In the genomic region with DNA sequence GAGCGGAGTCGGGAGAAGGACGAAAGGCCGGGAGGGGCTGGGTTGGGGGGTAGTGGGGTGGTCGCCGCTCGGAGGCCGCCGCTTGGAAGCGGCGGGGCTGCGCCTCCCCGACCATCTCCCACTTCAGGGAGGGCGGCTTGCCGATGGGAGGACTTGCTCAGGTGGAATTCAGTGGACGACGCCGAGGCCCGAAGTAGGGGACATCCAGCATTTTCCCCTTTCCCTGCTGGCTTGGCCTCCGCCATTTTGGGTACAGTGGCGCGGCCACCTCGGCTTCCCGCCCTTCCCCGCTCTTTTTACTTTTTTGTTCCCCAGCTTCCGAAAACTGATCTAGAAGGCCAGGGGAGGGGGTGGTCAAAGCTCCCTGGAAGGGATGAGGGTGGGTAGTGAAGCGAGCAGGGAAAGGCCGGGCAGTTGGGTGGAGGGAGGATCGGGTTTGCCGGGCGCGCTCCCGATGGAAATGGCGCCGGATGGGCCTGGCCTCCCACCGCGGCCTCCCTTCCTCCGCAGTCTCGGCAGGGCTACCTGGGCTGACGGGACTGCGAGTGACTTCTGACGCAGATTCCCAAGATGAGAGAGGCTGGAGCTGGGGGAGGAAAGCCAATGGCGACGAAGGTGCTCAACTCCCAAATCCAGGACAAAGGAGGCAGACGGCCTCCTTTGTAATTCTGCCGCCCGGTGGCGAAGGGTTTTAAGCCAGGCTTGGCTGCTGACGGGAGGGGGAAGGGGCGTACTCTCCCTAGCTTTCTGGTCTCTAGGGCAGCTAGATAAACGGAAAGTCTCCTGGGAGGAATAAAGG, we compare ENCODE assay signal across 1 cellular context.
A peak's percentile ranks its signal among the peaks of the same experiment; 100 is the strongest.
TF ChIP-seq lines count a peak whose summit lies in the region.

A gene (minus strand): TSS at position 670 of the 799 bp plus-strand sequence. CDS start 26,084 bp downstream, outside the sequence.

TF ChIP-seq in HepG2, 621 proteins besides CTCF, POLR2A, EP300 and RAD21 (continued from another document):
- TF ChIP-seq, protein P1, sequence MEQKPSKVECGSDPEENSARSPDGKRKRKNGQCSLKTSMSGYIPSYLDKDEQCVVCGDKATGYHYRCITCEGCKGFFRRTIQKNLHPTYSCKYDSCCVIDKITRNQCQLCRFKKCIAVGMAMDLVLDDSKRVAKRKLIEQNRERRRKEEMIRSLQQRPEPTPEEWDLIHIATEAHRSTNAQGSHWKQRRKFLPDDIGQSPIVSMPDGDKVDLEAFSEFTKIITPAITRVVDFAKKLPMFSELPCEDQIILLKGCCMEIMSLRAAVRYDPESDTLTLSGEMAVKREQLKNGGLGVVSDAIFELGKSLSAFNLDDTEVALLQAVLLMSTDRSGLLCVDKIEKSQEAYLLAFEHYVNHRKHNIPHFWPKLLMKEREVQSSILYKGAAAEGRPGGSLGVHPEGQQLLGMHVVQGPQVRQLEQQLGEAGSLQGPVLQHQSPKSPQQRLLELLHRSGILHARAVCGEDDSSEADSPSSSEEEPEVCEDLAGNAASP (CRISPR knock-in tag; IDR thresholded peaks at IDR 0.05; ENCODE audit: borderline replicate concordance): peak; percentile 42; the same call in 1 of the 2 replicates
- TF ChIP-seq ZNF225 (CRISPR knock-in tag; IDR thresholded peaks at IDR 0.05): peak; percentile 61; the same call in 1 of the 2 replicates
- TF ChIP-seq ARNT2 (CRISPR knock-in tag; IDR thresholded peaks at IDR 0.05; ENCODE audit: low read depth): no peak
- no peak for TF ChIP-seq CAMTA2 (CRISPR knock-in tag; IDR thresholded peaks at IDR 0.05; ENCODE audit: borderline replicate concordance)
- no peak for TF ChIP-seq DNMT3B (CRISPR knock-in tag; conservative IDR thresholded peaks at IDR 0.05)
- peak; percentile 47; the same call in 1 of the 2 replicates for TF ChIP-seq HES4 (CRISPR knock-in tag; IDR thresholded peaks at IDR 0.05; ENCODE audit: borderline replicate concordance)
- no peak; the same call in 1 of the 2 replicates for TF ChIP-seq TMF1 (CRISPR knock-in tag; IDR thresholded peaks at IDR 0.05; ENCODE audit: low read depth)
- TF ChIP-seq ADNP (CRISPR knock-in tag; IDR thresholded peaks at IDR 0.05): no peak
- peak; percentile 37; the same call in 1 of the 2 replicates for TF ChIP-seq ESRRA (CRISPR knock-in tag; IDR thresholded peaks at IDR 0.05; ENCODE audit: low read depth)
- peak; percentile 35; the same call in 1 of the 2 replicates for TF ChIP-seq SIN3A (IDR thresholded peaks at IDR 0.05; ENCODE audit: borderline replicate concordance, low read depth, low read length)
- TF ChIP-seq ZBTB38 (CRISPR knock-in tag; IDR thresholded peaks at IDR 0.05): no peak
- no peak for TF ChIP-seq ZBTB7B (CRISPR knock-in tag; IDR thresholded peaks at IDR 0.05)
- no peak for TF ChIP-seq ZNF773 (CRISPR knock-in tag; IDR thresholded peaks at IDR 0.05; ENCODE audit: borderline replicate concordance)
- TF ChIP-seq AGO1 (IDR thresholded peaks at IDR 0.05; ENCODE audit: low read depth, low read length, poor library complexity, severe bottlenecking): peak; percentile 67
- TF ChIP-seq, protein P2, sequence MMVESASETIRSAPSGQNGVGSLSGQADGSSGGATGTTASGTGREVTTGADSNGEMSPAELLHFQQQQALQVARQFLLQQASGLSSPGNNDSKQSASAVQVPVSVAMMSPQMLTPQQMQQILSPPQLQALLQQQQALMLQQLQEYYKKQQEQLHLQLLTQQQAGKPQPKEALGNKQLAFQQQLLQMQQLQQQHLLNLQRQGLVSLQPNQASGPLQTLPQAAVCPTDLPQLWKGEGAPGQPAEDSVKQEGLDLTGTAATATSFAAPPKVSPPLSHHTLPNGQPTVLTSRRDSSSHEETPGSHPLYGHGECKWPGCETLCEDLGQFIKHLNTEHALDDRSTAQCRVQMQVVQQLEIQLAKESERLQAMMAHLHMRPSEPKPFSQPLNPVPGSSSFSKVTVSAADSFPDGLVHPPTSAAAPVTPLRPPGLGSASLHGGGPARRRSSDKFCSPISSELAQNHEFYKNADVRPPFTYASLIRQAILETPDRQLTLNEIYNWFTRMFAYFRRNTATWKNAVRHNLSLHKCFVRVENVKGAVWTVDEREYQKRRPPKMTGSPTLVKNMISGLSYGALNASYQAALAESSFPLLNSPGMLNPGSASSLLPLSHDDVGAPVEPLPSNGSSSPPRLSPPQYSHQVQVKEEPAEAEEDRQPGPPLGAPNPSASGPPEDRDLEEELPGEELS (CRISPR knock-in tag; IDR thresholded peaks at IDR 0.05): no peak
- TF ChIP-seq, protein P3, sequence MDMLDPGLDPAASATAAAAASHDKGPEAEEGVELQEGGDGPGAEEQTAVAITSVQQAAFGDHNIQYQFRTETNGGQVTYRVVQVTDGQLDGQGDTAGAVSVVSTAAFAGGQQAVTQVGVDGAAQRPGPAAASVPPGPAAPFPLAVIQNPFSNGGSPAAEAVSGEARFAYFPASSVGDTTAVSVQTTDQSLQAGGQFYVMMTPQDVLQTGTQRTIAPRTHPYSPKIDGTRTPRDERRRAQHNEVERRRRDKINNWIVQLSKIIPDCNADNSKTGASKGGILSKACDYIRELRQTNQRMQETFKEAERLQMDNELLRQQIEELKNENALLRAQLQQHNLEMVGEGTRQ (IDR thresholded peaks at IDR 0.05; ENCODE audit: low read depth, low read length): no peak
- TF ChIP-seq, protein P3 (CRISPR knock-in tag; IDR thresholded peaks at IDR 0.05; ENCODE audit: borderline replicate concordance): no peak; the same call in 1 of the 2 replicates
- TF ChIP-seq AHR (CRISPR knock-in tag; IDR thresholded peaks at IDR 0.05): no peak; the same call in 1 of the 2 replicates
- TF ChIP-seq, protein P4, sequence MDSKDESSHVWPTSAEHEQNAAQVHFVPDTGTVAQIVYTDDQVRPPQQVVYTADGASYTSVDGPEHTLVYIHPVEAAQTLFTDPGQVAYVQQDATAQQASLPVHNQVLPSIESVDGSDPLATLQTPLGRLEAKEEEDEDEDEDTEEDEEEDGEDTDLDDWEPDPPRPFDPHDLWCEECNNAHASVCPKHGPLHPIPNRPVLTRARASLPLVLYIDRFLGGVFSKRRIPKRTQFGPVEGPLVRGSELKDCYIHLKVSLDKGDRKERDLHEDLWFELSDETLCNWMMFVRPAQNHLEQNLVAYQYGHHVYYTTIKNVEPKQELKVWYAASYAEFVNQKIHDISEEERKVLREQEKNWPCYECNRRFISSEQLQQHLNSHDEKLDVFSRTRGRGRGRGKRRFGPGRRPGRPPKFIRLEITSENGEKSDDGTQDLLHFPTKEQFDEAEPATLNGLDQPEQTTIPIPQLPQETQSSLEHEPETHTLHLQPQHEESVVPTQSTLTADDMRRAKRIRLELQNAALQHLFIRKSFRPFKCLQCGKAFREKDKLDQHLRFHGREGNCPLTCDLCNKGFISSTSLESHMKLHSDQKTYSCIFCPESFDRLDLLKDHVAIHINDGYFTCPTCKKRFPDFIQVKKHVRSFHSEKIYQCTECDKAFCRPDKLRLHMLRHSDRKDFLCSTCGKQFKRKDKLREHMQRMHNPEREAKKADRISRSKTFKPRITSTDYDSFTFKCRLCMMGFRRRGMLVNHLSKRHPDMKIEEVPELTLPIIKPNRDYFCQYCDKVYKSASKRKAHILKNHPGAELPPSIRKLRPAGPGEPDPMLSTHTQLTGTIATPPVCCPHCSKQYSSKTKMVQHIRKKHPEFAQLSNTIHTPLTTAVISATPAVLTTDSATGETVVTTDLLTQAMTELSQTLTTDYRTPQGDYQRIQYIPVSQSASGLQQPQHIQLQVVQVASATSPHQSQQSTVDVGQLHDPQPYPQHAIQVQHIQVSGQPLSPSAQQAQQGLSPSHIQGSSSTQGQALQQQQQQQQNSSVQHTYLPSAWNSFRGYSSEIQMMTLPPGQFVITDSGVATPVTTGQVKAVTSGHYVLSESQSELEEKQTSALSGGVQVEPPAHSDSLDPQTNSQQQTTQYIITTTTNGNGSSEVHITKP (CRISPR knock-in tag; IDR thresholded peaks at IDR 0.05; ENCODE audit: low read depth): no peak
- no peak for TF ChIP-seq SIX4 (CRISPR knock-in tag; IDR thresholded peaks at IDR 0.05)
- TF ChIP-seq, protein P5, sequence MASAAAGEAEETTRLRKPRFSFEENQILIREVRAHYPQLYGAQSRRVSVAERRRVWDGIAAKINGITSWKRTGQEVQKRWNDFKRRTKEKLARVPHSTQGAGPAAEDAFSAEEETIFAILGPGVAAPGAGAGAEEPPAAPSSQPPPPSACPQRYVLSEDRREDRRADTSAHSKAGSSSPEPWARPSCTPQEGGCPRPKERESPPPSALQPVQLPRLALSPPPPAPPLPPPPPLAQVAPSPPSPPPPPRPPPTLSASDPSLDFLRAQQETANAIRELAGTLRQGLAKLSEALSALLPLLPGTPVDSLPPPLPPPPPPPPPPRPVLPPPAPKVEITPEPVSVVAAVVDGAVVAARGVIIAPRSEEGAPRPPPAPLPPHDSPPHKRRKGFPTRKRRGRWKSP (CRISPR knock-in tag; IDR thresholded peaks at IDR 0.05): no peak
- TF ChIP-seq, protein P6, sequence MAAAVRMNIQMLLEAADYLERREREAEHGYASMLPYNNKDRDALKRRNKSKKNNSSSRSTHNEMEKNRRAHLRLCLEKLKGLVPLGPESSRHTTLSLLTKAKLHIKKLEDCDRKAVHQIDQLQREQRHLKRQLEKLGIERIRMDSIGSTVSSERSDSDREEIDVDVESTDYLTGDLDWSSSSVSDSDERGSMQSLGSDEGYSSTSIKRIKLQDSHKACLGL (CRISPR knock-in tag; IDR thresholded peaks at IDR 0.05): no peak
- TF ChIP-seq ZNF792 (CRISPR knock-in tag; IDR thresholded peaks at IDR 0.05): peak; percentile 46; the same call in 1 of the 2 replicates
- no peak for TF ChIP-seq HMGA1 (CRISPR knock-in tag; conservative IDR thresholded peaks at IDR 0.05)
- TF ChIP-seq ZEB1 (IDR thresholded peaks at IDR 0.05; ENCODE audit: insufficient replicate concordance, low read depth): no peak
- TF ChIP-seq RBM39 (IDR thresholded peaks at IDR 0.05; ENCODE audit: low read depth, low read length, poor library complexity, severe bottlenecking): peak; percentile 42
- TF ChIP-seq, protein P7, sequence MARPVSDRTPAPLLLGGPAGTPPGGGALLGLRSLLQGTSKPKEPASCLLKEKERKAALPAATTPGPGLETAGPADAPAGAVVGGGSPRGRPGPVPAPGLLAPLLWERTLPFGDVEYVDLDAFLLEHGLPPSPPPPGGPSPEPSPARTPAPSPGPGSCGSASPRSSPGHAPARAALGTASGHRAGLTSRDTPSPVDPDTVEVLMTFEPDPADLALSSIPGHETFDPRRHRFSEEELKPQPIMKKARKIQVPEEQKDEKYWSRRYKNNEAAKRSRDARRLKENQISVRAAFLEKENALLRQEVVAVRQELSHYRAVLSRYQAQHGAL (CRISPR knock-in tag; IDR thresholded peaks at IDR 0.05; ENCODE audit: not compliant biosample characterization): no peak
- TF ChIP-seq PHB2 (IDR thresholded peaks at IDR 0.05; ENCODE audit: partially characterized antibody): no peak
- TF ChIP-seq MBNL3 (CRISPR knock-in tag; conservative IDR thresholded peaks at IDR 0.05): no peak
- TF ChIP-seq MEIS2 (CRISPR knock-in tag; IDR thresholded peaks at IDR 0.05): no peak; the same call in 1 of the 2 replicates
- no peak for TF ChIP-seq ZNF367 (CRISPR knock-in tag; IDR thresholded peaks at IDR 0.05; ENCODE audit: borderline replicate concordance)
- TF ChIP-seq ZFP41 (CRISPR knock-in tag; IDR thresholded peaks at IDR 0.05; ENCODE audit: borderline replicate concordance): no peak
- TF ChIP-seq, protein P8, sequence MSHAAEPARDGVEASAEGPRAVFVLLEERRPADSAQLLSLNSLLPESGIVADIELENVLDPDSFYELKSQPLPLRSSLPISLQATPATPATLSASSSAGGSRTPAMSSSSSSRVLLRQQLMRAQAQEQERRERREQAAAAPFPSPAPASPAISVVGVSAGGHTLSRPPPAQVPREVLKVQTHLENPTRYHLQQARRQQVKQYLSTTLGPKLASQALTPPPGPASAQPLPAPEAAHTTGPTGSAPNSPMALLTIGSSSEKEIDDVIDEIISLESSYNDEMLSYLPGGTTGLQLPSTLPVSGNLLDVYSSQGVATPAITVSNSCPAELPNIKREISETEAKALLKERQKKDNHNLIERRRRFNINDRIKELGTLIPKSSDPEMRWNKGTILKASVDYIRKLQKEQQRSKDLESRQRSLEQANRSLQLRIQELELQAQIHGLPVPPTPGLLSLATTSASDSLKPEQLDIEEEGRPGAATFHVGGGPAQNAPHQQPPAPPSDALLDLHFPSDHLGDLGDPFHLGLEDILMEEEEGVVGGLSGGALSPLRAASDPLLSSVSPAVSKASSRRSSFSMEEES (CRISPR knock-in tag; IDR thresholded peaks at IDR 0.05): no peak
- no peak for TF ChIP-seq CCDC6 (CRISPR knock-in tag; IDR thresholded peaks at IDR 0.05)
